9 cellular contexts compared by ENCODE assay signal in genomic region chr5:155004138-155004744, GRCh38. TPM values are rescaled to one million over a fixed set of nuclear protein-coding genes. Genes with fewer than 3 reads are reported as not detected.
DNase-seq lines count a peak whose midpoint lies in the region; ATAC-seq, FAIRE-seq and TF ChIP-seq lines count a peak whose summit lies in the region.
"Had no signal": no experiment of that assay in that cellular context is flagged by ENCODE, and none has a peak within 500 bp of the region (broad histone marks: within the 10 kb centered on the region; RNA-seq: fewer than 3 reads in every experiment).

No MANE protein-coding gene starts in this region.

- H3K23ac ChIP-seq in IMR-90 (ENCODE audit: low read depth, low read length), result no peak overlapping the region
- no peak overlapping the region for H3K23ac ChIP-seq in mesenchymal stem cell (ENCODE audit: low read length in 2 of 2)

- CTCF ChIA-PET in IMR-90 (lab: Yijun Ruan, JAX) (no interaction called here), K562 (lab: Yijun Ruan, JAX; ENCODE audit: low intra/inter-chr PET ratio) (interaction anchor here (1.2 to 1.5 kb wide), 2 partner anchors 32 to 362 kb away, joined by 4 to 6 read pairs; no protein-coding TSS in a partner anchor)

- TF ChIP-seq CTCF in IMR-90 (conservative IDR thresholded peaks at IDR 0.05; ENCODE audit: low read depth, low read length) (peak; percentile 41), K562 (IDR thresholded peaks at IDR 0.05 in 2 of 3, conservative IDR thresholded peaks at IDR 0.05 in 1 of 3; ENCODE audit: insufficient read depth in 2 of 3, low read depth in 1 of 3, low read length in 3 of 3) (peak; percentile 56 to 65 (median 60))

- H4K20me1 ChIP-seq in IMR-90 (ENCODE audit: insufficient read depth, low read length) (no peaks in the 10 kb centered on the region), K562 (replicated peaks; ENCODE audit: control insufficient read depth, insufficient read depth, low read length) (no peaks in the 10 kb centered on the region)

- H3K56ac ChIP-seq in IMR-90 (ENCODE audit: extremely low read depth, insufficient read depth, low read length), result no peak overlapping the region

- H3K4me2 ChIP-seq in IMR-90 (ENCODE audit: low read depth, low read length) (no peak overlapping the region), K562 (ENCODE audit: insufficient read depth, low read length) (no peak overlapping the region), mesenchymal stem cell (ENCODE audit: low read length, poor library complexity, severe bottlenecking) (no peak overlapping the region)

- H2AK5ac ChIP-seq in IMR-90 (ENCODE audit: low read depth, low read length) (no peak overlapping the region), mesenchymal stem cell (ENCODE audit: low read length, severe bottlenecking) (no peak overlapping the region)

- H3K27me3 ChIP-seq in IMR-90 (ENCODE audit: control insufficient read depth, insufficient read depth, low read length) (no peaks in the 10 kb centered on the region), K562 (ENCODE audit: control insufficient read depth in 2 of 2, insufficient read depth in 2 of 2, low read length in 2 of 2) (peaks cover 7 to 16% of the 10 kb centered on the region in 2 experiments; a peak in 3 of 5 replicates), mesenchymal stem cell (ENCODE audit: control insufficient read depth in 1 of 2, insufficient read depth in 1 of 2, low read length in 2 of 2) (peaks cover 0 to 14% of the 10 kb centered on the region in 2 experiments)

- H2BK120ac ChIP-seq in IMR-90 (ENCODE audit: low read depth, low read length), result no peak overlapping the region
- H2BK120ac ChIP-seq in mesenchymal stem cell (ENCODE audit: low read depth, low read length), result no peak overlapping the region

- POLR2A ChIA-PET in IMR-90 (lab: Charles Lee; ENCODE audit: unreplicated experiment) (no interaction called here), K562 (lab: Yijun Ruan, JAX) (interaction anchor here (0.7 to 1.0 kb wide), 2 partner anchors 15 to 31 kb away, joined by 3 read pairs; no protein-coding TSS in a partner anchor)

- H2AK9ac ChIP-seq in IMR-90 (replicated peaks; ENCODE audit: low read depth, low read length, poor library complexity), result no peak overlapping the region

- H3K9me1 ChIP-seq in IMR-90 (ENCODE audit: insufficient read depth, low read length) (no peaks in the 10 kb centered on the region), K562 (ENCODE audit: control insufficient read depth, insufficient read depth, low read length) (no peaks in the 10 kb centered on the region)

- H4K5ac ChIP-seq in IMR-90 (ENCODE audit: low read depth, low read length), result no peak overlapping the region

- no peak overlapping the region for H2BK5ac ChIP-seq in IMR-90 (ENCODE audit: low read depth, low read length, poor library complexity, severe bottlenecking)
- no peak overlapping the region for H2BK5ac ChIP-seq in mesenchymal stem cell (ENCODE audit: low read depth, low read length, poor library complexity, severe bottlenecking)

- H3K36me3 ChIP-seq in IMR-90 (ENCODE audit: control insufficient read depth, insufficient read depth, low read length), result no peaks in the 10 kb centered on the region
- no peaks in the 10 kb centered on the region; the same call in 2 of the 3 replicates for H3K36me3 ChIP-seq in K562 (ENCODE audit: control insufficient read depth, insufficient read depth, low read length)
- H3K36me3 ChIP-seq in mesenchymal stem cell (ENCODE audit: control insufficient read depth in 1 of 2, insufficient read depth in 2 of 2, low read depth in 1 of 2, low read length in 2 of 2), result no peaks in the 10 kb centered on the region

- WGBS in IMR-90 (ENCODE audit: extremely low coverage in 2 of 2, insufficient read length in 1 of 2), 2 experiments, result 63% methylated on average over 2 of the region's 11 CpGs; no CpG with 5 or more reads in 1 of the 2 experiments
- 26% methylated on average over 10 of the region's 11 CpGs for WGBS in K562 (ENCODE audit: insufficient coverage, low coverage, missing lambda C conversion rate)
- WGBS in mesenchymal stem cell, result 61% methylated on average over 11 of the region's 11 CpGs

- H2AFZ ChIP-seq in IMR-90 (replicated peaks; ENCODE audit: low read length, poor library complexity) (no peak overlapping the region), K562 (ENCODE audit: low read depth, low read length) (no peak overlapping the region), mesenchymal stem cell (ENCODE audit: low read depth, low read length) (no peak overlapping the region)

- TF ChIP-seq POLR2A in IMR-90 (IDR thresholded peaks at IDR 0.05; ENCODE audit: low read depth, low read length) (no peak), K562 (conservative IDR thresholded peaks at IDR 0.05) (no peak)

- FAIRE-seq in K562 (lab: Jason Lieb, UNC), result peak; percentile 80

- H4K8ac ChIP-seq in IMR-90 (ENCODE audit: low read depth in 2 of 2, low read length in 2 of 2) (no peak overlapping the region), mesenchymal stem cell (ENCODE audit: low read length) (no peak overlapping the region)

- H3K4me3 ChIP-seq in IMR-90 (ENCODE audit: insufficient read depth, low read depth, low read length) (no peak overlapping the region), K562 (no peak overlapping the region), mesenchymal stem cell (ENCODE audit: insufficient read depth in 1 of 2, low read depth in 1 of 2, low read length in 2 of 2) (no peak overlapping the region)

- intact Hi-C loops in IMR-90 (cut with micrococcal nuclease), result loop anchor here (1.0 to 2.0 kb wide), 2 partner anchors 32 to 59 kb away; no protein-coding TSS in a partner anchor
- intact Hi-C loops in K562 (cut with micrococcal nuclease), result no loop called here

- no peak overlapping the region for H3K14ac ChIP-seq in IMR-90 (replicated peaks; ENCODE audit: low read depth, low read length)
- no peak overlapping the region for H3K14ac ChIP-seq in mesenchymal stem cell (ENCODE audit: low read length in 2 of 2)

- no peak overlapping the region for H2BK15ac ChIP-seq in IMR-90 (ENCODE audit: low read depth, low read length)
- no peak overlapping the region for H2BK15ac ChIP-seq in mesenchymal stem cell (ENCODE audit: low read depth, poor library complexity, severe bottlenecking)

- TF ChIP-seq RAD21 in IMR-90 (IDR thresholded peaks at IDR 0.05; ENCODE audit: low read length) (peak; percentile 42), K562 (CRISPR knock-in tag; conservative IDR thresholded peaks at IDR 0.05 in 1 of 2, IDR thresholded peaks at IDR 0.05 in 1 of 2) (peak; percentile 29 to 73; a peak in 3 of 4 replicates)

- no peak overlapping the region for H3K9ac ChIP-seq in IMR-90 (ENCODE audit: low read depth, low read length)
- no peak overlapping the region for H3K9ac ChIP-seq in K562 (ENCODE audit: insufficient read depth in 1 of 2, low read depth in 2 of 2, low read length in 2 of 2)
- H3K9ac ChIP-seq in mesenchymal stem cell (ENCODE audit: low read length), result no peak overlapping the region

- no peak for TF ChIP-seq EP300 in K562 (IDR thresholded peaks at IDR 0.05; ENCODE audit: low read length)

- ATAC-seq in IMR-90 (ENCODE audit: low read depth) (peak; percentile 48), K562 (peak; percentile 94), GM19455 (IDR thresholded peaks at IDR 0.05; ENCODE audit: unreplicated experiment) (no peak)

- no TSS peak for BruUV-seq in IMR-90 (replicated peaks; lab: Mats Ljungman, UMichigan)
- no TSS peak for BruUV-seq in K562 (replicated peaks; lab: Mats Ljungman, UMichigan)

- H3K79me1 ChIP-seq in IMR-90 (ENCODE audit: low read depth in 1 of 2, low read length in 2 of 2) (no peaks in the 10 kb centered on the region), mesenchymal stem cell (replicated peaks; ENCODE audit: low read length, poor library complexity, severe bottlenecking) (no peaks in the 10 kb centered on the region)

- H3K9me3 ChIP-seq in IMR-90 (ENCODE audit: control insufficient read depth, insufficient read depth, low read length) (no peaks in the 10 kb centered on the region), K562 (replicated peaks; ENCODE audit: control insufficient read depth, insufficient read depth, low read depth, low read length) (no peaks in the 10 kb centered on the region), mesenchymal stem cell (ENCODE audit: control insufficient read depth, low read length) (no peaks in the 10 kb centered on the region)

- in situ Hi-C loops in IMR-90 (cut with MboI; ENCODE audit: low sequenced_read_pairs) (no loop called here), K562 (cut with MboI) (no loop called here)

- DNase-seq in ELR (ENCODE audit: low read depth), result peak; percentile 59
- DNase-seq in IMR-90, result no peak
- DNase-seq in K562 (ENCODE audit: extremely low read depth in 1 of 4, low spot score in 3 of 4), result peak in 3 of 4 experiments; percentile 18 to 51 (median 18)
- peak; percentile 14 for DNase-seq in mesenchymal stem cell
- no peak for DNase-seq in DMS153 (lab: John Stamatoyannopoulos, UW)
- no peak for DNase-seq in HuH-7.5 (ENCODE audit: low spot score)
- no peak for DNase-seq in NCI-H2081 (lab: John Stamatoyannopoulos, UW)

- H2BK20ac ChIP-seq in IMR-90 (ENCODE audit: low read depth, low read length), result no peak overlapping the region

- H3K4ac ChIP-seq in IMR-90 (ENCODE audit: low read depth, low read length), result no peak overlapping the region
- no peak overlapping the region for H3K4ac ChIP-seq in mesenchymal stem cell (ENCODE audit: low read depth in 1 of 2, low read length in 2 of 2)

- H3K4me1 ChIP-seq in IMR-90 (ENCODE audit: control insufficient read depth, insufficient read depth, low read length), result no peaks in the 10 kb centered on the region
- H3K4me1 ChIP-seq in K562 (replicated peaks in 1 of 2; ENCODE audit: control insufficient read depth in 2 of 2, insufficient read depth in 2 of 2, low read length in 2 of 2), result no peaks in the 10 kb centered on the region
- no peaks in the 10 kb centered on the region for H3K4me1 ChIP-seq in mesenchymal stem cell (ENCODE audit: control insufficient read depth, insufficient read depth, low read depth, low read length)

- H2BK12ac ChIP-seq in mesenchymal stem cell (ENCODE audit: low read length in 2 of 2), result no peak overlapping the region

- H3K27ac ChIP-seq in IMR-90 (ENCODE audit: insufficient read depth, low read length) (no peak overlapping the region), K562 (ENCODE audit: extremely low read depth, low read depth, low read length) (no peak overlapping the region), mesenchymal stem cell (ENCODE audit: low read length, poor library complexity, severe bottlenecking) (no peak overlapping the region)

- H3K18ac ChIP-seq in IMR-90 (ENCODE audit: low read depth, low read length) (no peak overlapping the region), mesenchymal stem cell (ENCODE audit: low read depth in 1 of 2, low read length in 2 of 2) (no peak overlapping the region)

- no peak overlapping the region for H4K91ac ChIP-seq in IMR-90 (ENCODE audit: insufficient read depth, low read depth, low read length)
- no peak overlapping the region for H4K91ac ChIP-seq in mesenchymal stem cell (ENCODE audit: low read length)

- dilution Hi-C loops in IMR-90 (cut with HindIII; ENCODE audit: low sequenced_read_pairs, unreplicated experiment), result no loop called here

- H3K79me2 ChIP-seq in K562 (ENCODE audit: control insufficient read depth, insufficient read depth, low read length), result no peaks in the 10 kb centered on the region

RNA-seq across cellular contexts. Expression of gene KIF4B, which starts 9.3 kb away (rescaled TPM):
- total RNA-seq in IMR-90 (2012; rRNA removed) (under 0.01 TPM in 2 replicates), K562 (2014; rRNA removed) (0.04 and 0.05 TPM in 2 replicates), K562 (2014; rRNA removed; fragmentation: Illumina TruSeq; extraction: Trizol) (0.06 and 0.07 TPM in 2 replicates), K562 (2015; rRNA removed; fragmentation: Illumina TruSeq; extraction: Trizol) (0.07 and 0.08 TPM in 2 replicates), K562 (2021) (0.07 TPM in 1 of 2 replicates, not detected in the other)
- polyA plus RNA-seq in IMR-90 (2012; rRNA removed) (0.03 TPM in 2 replicates), K562 (2011; rRNA removed) (0.06 and 0.07 TPM in 2 replicates), K562 (2014; fragmentation: Illumina TruSeq; extraction: Trizol) (0.03 and 0.09 TPM in 2 replicates), K562 (2014; fragmentation: Nextera tagmentation; extraction: Ambion mirVana) (under 1 TPM in 1 of 2 experiments, not detected in 1; 0.01 TPM), K562 (2014; rRNA removed) (not detected in 2 replicates)
- not detected in 2 replicates for polyA plus RNA-seq in IMR-90 (2012; cell fraction: cytosol; rRNA removed)
- 0.01 TPM in 1 of 2 replicates, not detected in the other for polyA plus RNA-seq in IMR-90 (2012; cell fraction: nucleus; rRNA removed; ENCODE audit: low replicate concordance)
- 0.09 and 0.46 TPM in 2 replicates for total RNA-seq in K562 (2011; cell fraction: chromatin; rRNA removed; ENCODE audit: low replicate concordance)
- total RNA-seq in K562 (2011; cell fraction: nucleolus; rRNA removed), result 0.13 TPM in 1 of 2 replicates, not detected in the other
- 0.07 TPM in 1 of 2 replicates, not detected in the other for total RNA-seq in K562 (2011; cell fraction: nucleoplasm; rRNA removed)
- polyA plus RNA-seq in K562 (2011; cell fraction: cytosol; rRNA removed), result not detected in 2 replicates
- 0.04 TPM in 1 of 2 replicates, not detected in the other for polyA plus RNA-seq in K562 (2011; cell fraction: nucleus; rRNA removed)
- 0.04 and 0.05 TPM in 2 replicates for polyA plus RNA-seq in K562 (2012)
- polyA minus RNA-seq in K562 (2011; rRNA and poly(A)+ RNA removed), result 0.11 and 0.15 TPM in 2 replicates
- polyA minus RNA-seq in K562 (2011; cell fraction: cytosol; rRNA and poly(A)+ RNA removed), result not detected in 2 replicates
- 0.13 TPM in 1 of 2 replicates, not detected in the other for polyA minus RNA-seq in K562 (2011; cell fraction: nucleus; rRNA and poly(A)+ RNA removed)
- 0.01 TPM for polyA plus RNA-seq in mesenchymal stem cell (2013, experiment 1 of 2)
- polyA plus RNA-seq in mesenchymal stem cell (2013, experiment 2 of 2), result not detected
- polyA plus RNA-seq: IgD-negative memory B cell had no signal

Comparison
In these comparisons a context has a peak if more than half of its experiments do, and no peak if none do; other contexts are left out.
1. DNase-seq: peak in ELR (single experiment), K562 (3 of 4) and mesenchymal stem cell (single experiment); none in IMR-90 (single experiment), DMS153 (single experiment), HuH-7.5 (single experiment) and NCI-H2081 (0 of 2).